Comparison of ENCODE assay signal across 18 cellular contexts in genomic region chr6:21507811-21508210, GRCh38.
"Had no signal": no experiment of that assay in that cellular context is flagged by ENCODE, and none has a peak within 500 bp of the region (broad histone marks: within the 10 kb centered on the region; RNA-seq: fewer than 3 reads in every experiment).

No MANE protein-coding gene starts in this region.

- DNase-seq: activated CD4-positive, alpha-beta memory T cell treated with anti-CD3 and anti-CD28 coated beads, Interleukin-2, amount 10 ng/mL, durations not matched to agents 7 days and 5 days; activated CD4-positive, CD25-positive, alpha-beta regulatory T cell treated with anti-CD3 and anti-CD28 coated beads, Interleukin-2, amount 50 U/mL, for 72 hours; activated CD8-positive, alpha-beta memory T cell treated with anti-CD3 and anti-CD28 coated beads, Interleukin-2, amount 50 U/mL, for 4 hours; activated naive CD8-positive, alpha-beta T cell treated with anti-CD3 and anti-CD28 coated beads for 36 hours; activated T-cell treated with anti-CD3 and anti-CD28 coated beads, Interleukin-2, amount 50 U/mL, for 72 hours; amygdala; effector memory CD4-positive, alpha-beta T cell; erythroblast; hypothalamus; kidney glomerular epithelial cell; nephron progenitor cell; right cardiac atrium; stimulated activated naive CD8-positive, alpha-beta T cell treated with anti-CD3 and anti-CD28 coated beads, Interleukin-15, Interleukin-2, amounts not matched to agents 100 U/mL and 50 U/mL, for 24 hours; T-helper 9 cell; trophoblast cell had no signal

- H3K4me3 ChIP-seq: prostate gland, smooth muscle cell had no signal

- H3K4me1 ChIP-seq: prostate gland had no signal

- H3K27me3 Mint-ChIP-seq: activated CD4-positive, alpha-beta memory T cell treated with anti-CD3 and anti-CD28 coated beads, Interleukin-2, amount 10 ng/mL, durations not matched to agents 7 days and 5 days; brain had no signal

- ATAC-seq: activated T-cell treated with anti-CD3 and anti-CD28 coated beads, Interleukin-2, amount 50 U/mL, for 72 hours; right cardiac atrium; stimulated activated naive CD8-positive, alpha-beta T cell treated with anti-CD3 and anti-CD28 coated beads, Interleukin-15, Interleukin-2, amounts not matched to agents 100 U/mL and 50 U/mL, for 24 hours had no signal

- H3K4me1 Mint-ChIP-seq: activated CD4-positive, alpha-beta memory T cell treated with anti-CD3 and anti-CD28 coated beads, Interleukin-2, amount 10 ng/mL, durations not matched to agents 7 days and 5 days; activated naive CD8-positive, alpha-beta T cell treated with anti-CD3 and anti-CD28 coated beads for 36 hours; brain; nephron progenitor cell had no signal

- H3K4me3 Mint-ChIP-seq: activated CD4-positive, alpha-beta memory T cell treated with anti-CD3 and anti-CD28 coated beads, Interleukin-2, amount 10 ng/mL, durations not matched to agents 7 days and 5 days; activated naive CD8-positive, alpha-beta T cell treated with anti-CD3 and anti-CD28 coated beads for 36 hours; activated T-cell treated with anti-CD3 and anti-CD28 coated beads, Interleukin-2, amount 50 U/mL, for 72 hours; brain; nephron progenitor cell had no signal

- H3K9me3 ChIP-seq: prostate gland had no signal

- H3K36me3 Mint-ChIP-seq: activated naive CD8-positive, alpha-beta T cell treated with anti-CD3 and anti-CD28 coated beads for 36 hours; brain had no signal

- H3K27ac ChIP-seq: prostate gland had no signal

- H3K4me2 ChIP-seq: smooth muscle cell had no signal

- H3K9me3 Mint-ChIP-seq: activated CD4-positive, alpha-beta memory T cell treated with anti-CD3 and anti-CD28 coated beads, Interleukin-2, amount 10 ng/mL, durations not matched to agents 7 days and 5 days; activated naive CD8-positive, alpha-beta T cell treated with anti-CD3 and anti-CD28 coated beads for 36 hours; activated T-cell treated with anti-CD3 and anti-CD28 coated beads, Interleukin-2, amount 50 U/mL, for 72 hours had no signal

- H3K36me3 ChIP-seq: prostate gland had no signal

- H3K27ac Mint-ChIP-seq: activated CD4-positive, alpha-beta memory T cell treated with anti-CD3 and anti-CD28 coated beads, Interleukin-2, amount 10 ng/mL, durations not matched to agents 7 days and 5 days; activated naive CD8-positive, alpha-beta T cell treated with anti-CD3 and anti-CD28 coated beads for 36 hours; activated T-cell treated with anti-CD3 and anti-CD28 coated beads, Interleukin-2, amount 50 U/mL, for 72 hours; brain; nephron progenitor cell had no signal
